ENCODE assay signal across 8 cellular contexts in genomic region chr12:3803865-3804472, GRCh38. TPM values are rescaled to one million over a fixed set of nuclear protein-coding genes. Genes with fewer than 3 reads are reported as not detected.
DNase-seq lines count a peak whose midpoint lies in the region; ATAC-seq and TF ChIP-seq lines count a peak whose summit lies in the region.

No MANE protein-coding gene starts in this region.

- no peak overlapping the region for H3K4me3 ChIP-seq in NT2/D1 (ENCODE audit: insufficient read length, low read depth)
- no peak overlapping the region for H3K4me3 ChIP-seq in epithelial cell of esophagus (ENCODE audit: low read length)

- ATAC-seq in GM18861 (IDR thresholded peaks at IDR 0.05; ENCODE audit: unreplicated experiment), result no peak

- DNase-seq in DMS114 treated with DMSO at 0.1 percent for 48 hours (lab: John Stamatoyannopoulos, UW; ENCODE audit: unreplicated experiment) (peak; percentile 62), HT-29 (ENCODE audit: low spot score) (peak; percentile 81), NT2/D1 (ENCODE audit: low read depth, low spot score) (peak; percentile 98), epithelial cell of esophagus (ENCODE audit: low read depth) (peak; percentile 80), myocyte (ENCODE audit: low read depth) (peak; percentile 73)
- peak; percentile 1 to 37 (median 20) for DNase-seq in activated CD8-positive, alpha-beta memory T cell treated with anti-CD3 and anti-CD28 coated beads for 48 hours (ENCODE audit: low read depth in 2 of 3, low spot score in 2 of 3)
- peak; percentile 82 for DNase-seq in stimulated activated CD8-positive, alpha-beta memory T cell treated with anti-CD3 and anti-CD28 coated beads, Interleukin-4, amount 100 ng/mL, for 48 hours

- no peaks in the 10 kb centered on the region for H3K4me1 ChIP-seq in NT2/D1 (ENCODE audit: insufficient read depth, insufficient read length)

- H3K9me3 ChIP-seq in NT2/D1 (ENCODE audit: insufficient read depth, low read length), result no peaks in the 10 kb centered on the region

- TF ChIP-seq CTCF in epithelial cell of esophagus (IDR thresholded peaks at IDR 0.05; ENCODE audit: insufficient read depth, low read depth, low read length, missing control alignments), result peak; percentile 95

- H3K9ac ChIP-seq in NT2/D1 (ENCODE audit: insufficient read length, low read depth), result no peak overlapping the region

- H3K36me3 ChIP-seq in NT2/D1 (ENCODE audit: insufficient read depth, insufficient read length, low read length), result no peaks in the 10 kb centered on the region

- no peaks in the 10 kb centered on the region for H3K27me3 ChIP-seq in NT2/D1 (ENCODE audit: insufficient read depth, insufficient read length)

RNA-seq across cellular contexts. Expression of gene CRACR2A, which starts 51.1 kb away (rescaled TPM):
- total RNA-seq in HT-29 (2014; rRNA removed; shearing (Covaris generic)), result 31.3 and 31.4 TPM in 2 replicates
- total RNA-seq in myocyte, result 2.5 and 3.0 TPM in 2 replicates
- 0.73 TPM for polyA plus RNA-seq in myocyte (2012)

Comparison
In these comparisons a context has a peak if more than half of its experiments do, and no peak if none do; other contexts are left out.
1. DNase-seq: peak in every context shown above with its lines; median percentile 98 in NT2/D1; 82 in stimulated activated CD8-positive, alpha-beta memory T cell treated with anti-CD3 and anti-CD28 coated beads, Interleukin-4, amount 100 ng/mL, for 48 hours; 81 in HT-29; 80 in epithelial cell of esophagus; 73 in myocyte; 62 in DMS114 treated with DMSO at 0.1 percent for 48 hours; 20 in activated CD8-positive, alpha-beta memory T cell treated with anti-CD3 and anti-CD28 coated beads for 48 hours.